ENCODE assay signal across 24 cellular contexts in genomic region chr3:50136714-50137405, GRCh38. TPM values are rescaled to one million over a fixed set of nuclear protein-coding genes. Genes with fewer than 3 reads are reported as not detected.
DNase-seq lines count a peak whose midpoint lies in the region; ATAC-seq, FAIRE-seq and TF ChIP-seq lines count a peak whose summit lies in the region.
"Had no signal": no experiment of that assay in that cellular context is flagged by ENCODE, and none has a peak within 500 bp of the region (broad histone marks: within the 10 kb centered on the region; RNA-seq: fewer than 3 reads in every experiment).

No MANE protein-coding gene starts in this region.

- H3K9ac ChIP-seq in H1 (replicated peaks in 1 of 4; ENCODE audit: extremely low read depth in 1 of 4, low read depth in 3 of 4, low read length in 3 of 4): no peak overlapping the region
- H3K9ac ChIP-seq: GM23248 had no signal

- no peak overlapping the region for H3K14ac ChIP-seq in H1 (ENCODE audit: insufficient read length)

- H2BK5ac ChIP-seq in H1 (ENCODE audit: low read depth, low read length): peak overlapping the region; percentile 96; the same call in 1 of the 2 replicates

- no peaks in the 10 kb centered on the region for H3K79me1 ChIP-seq in H1 (ENCODE audit: low read depth, low read length)

- H3K4me2 ChIP-seq in H1 (ENCODE audit: insufficient read depth in 1 of 2, low read depth in 2 of 2, low read length in 2 of 2): no peak overlapping the region

- peak overlapping the region; percentile 19; the same call in 1 of the 2 replicates for H3K18ac ChIP-seq in H1 (ENCODE audit: extremely low read depth, low read length)

- TF ChIP-seq CTCF in H1 (IDR thresholded peaks at IDR 0.05; ENCODE audit: control extremely low read depth in 1 of 3, insufficient read depth in 1 of 3, low read depth in 1 of 3, low read length in 3 of 3) (no peak), nephron progenitor cell (IDR thresholded peaks at IDR 0.05) (no peak)

- H4K20me1 ChIP-seq in H1 (replicated peaks in 1 of 2; ENCODE audit: control insufficient read depth in 1 of 2, insufficient read depth in 2 of 2, low read length in 2 of 2): no peaks in the 10 kb centered on the region

- TF ChIP-seq EP300 in H1 (IDR thresholded peaks at IDR 0.05; ENCODE audit: borderline replicate concordance in 1 of 2, low read depth in 2 of 2, low read length in 2 of 2): no peak

- H3K36me3 ChIP-seq in H1 (ENCODE audit: control insufficient read depth in 2 of 4, insufficient read depth in 4 of 4, low read length in 3 of 4): no peaks in the 10 kb centered on the region
- H3K36me3 ChIP-seq: prostate gland had no signal

- H4K5ac ChIP-seq in H1 (ENCODE audit: insufficient read length, low read depth, low read length): no peak overlapping the region

- peak overlapping the region; percentile 44 for H3K4ac ChIP-seq in H1 (replicated peaks; ENCODE audit: insufficient read length, low read depth, low read length)

- POLR2A ChIA-PET in H1 (lab: Charles Lee; ENCODE audit: partially characterized antibody): interaction anchor here (1.1 to 10.6 kb wide), 6 partner anchors 11 to 52 kb away, joined by 4 to 133 read pairs (median 8); no protein-coding TSS in a partner anchor

- H3K56ac ChIP-seq in H1 (replicated peaks; ENCODE audit: insufficient read length, low read depth, low read length): no peak overlapping the region

- no peaks in the 10 kb centered on the region for H3K36me3 Mint-ChIP-seq in nephron progenitor cell (ENCODE audit: low read depth)
- H3K36me3 Mint-ChIP-seq: T-cell had no signal

- no peak overlapping the region for H2AFZ ChIP-seq in H1 (ENCODE audit: low read length)
- H2AFZ ChIP-seq: GM23248 had no signal

- peaks cover 86% of the 10 kb centered on the region for H3K4me1 Mint-ChIP-seq in nephron progenitor cell
- H3K4me1 Mint-ChIP-seq: activated B cell treated with CpG ODN at 0.5 μM for 24 hours had no signal

- no peak for ATAC-seq in GM19328 (IDR thresholded peaks at IDR 0.05; ENCODE audit: unreplicated experiment)
- ATAC-seq: activated naive CD8-positive, alpha-beta T cell treated with anti-CD3 and anti-CD28 coated beads, Interleukin-2, amount 50 U/mL, for 24 hours; foreskin keratinocyte; T-cell had no signal

- peak overlapping the region; percentile 89 for H3K27ac Mint-ChIP-seq in nephron progenitor cell
- H3K27ac Mint-ChIP-seq: activated B cell treated with CpG ODN at 0.5 μM for 24 hours; activated naive CD8-positive, alpha-beta T cell treated with anti-CD3 and anti-CD28 coated beads, Interleukin-2, amount 50 U/mL, for 24 hours; activated T-helper 1 cell treated with anti-CD3 and anti-CD28 coated beads, Interleukin-12 subunit alpha, Interleukin-12 subunit beta, Interleukin-2, Interleukin-4 antibody, amounts not matched to agents 30 ng/mL and 10 ng/mL and 1 ng/mL, durations not matched to agents 14 hours and 24 hours and 36 hours; T-cell had no signal

- H3K23me2 ChIP-seq in H1 (ENCODE audit: low read depth, low read length): no peaks in the 10 kb centered on the region; the same call in 1 of the 2 replicates

- H3K4me3 ChIP-seq in H1 (ENCODE audit: extremely low read depth in 1 of 4, insufficient read depth in 2 of 4, low read depth in 3 of 4, low read length in 4 of 4): no peak overlapping the region
- H3K4me3 ChIP-seq: GM23248, lung, prostate gland had no signal

- FAIRE-seq in GM12892 (lab: Jason Lieb, UNC) (peak; percentile 5), H1 (lab: Jason Lieb, UNC) (no peak)

- H3K79me2 ChIP-seq in H1 (ENCODE audit: control insufficient read depth in 1 of 2, insufficient read depth in 2 of 2, low read length in 2 of 2): no peaks in the 10 kb centered on the region

- CTCF ChIA-PET in H1 (lab: Charles Lee; ENCODE audit: partially characterized antibody): interaction anchor here (0.8 to 7.1 kb wide), 16 partner anchors 10 to 150 kb away, joined by 3 to 68 read pairs (median 4); partner anchors contain the start of gene GNAT1

- H3K9me3 Mint-ChIP-seq in nephron progenitor cell: no peaks in the 10 kb centered on the region
- H3K9me3 Mint-ChIP-seq: activated B cell treated with CpG ODN at 0.5 μM for 24 hours; activated naive CD8-positive, alpha-beta T cell treated with anti-CD3 and anti-CD28 coated beads, Interleukin-2, amount 50 U/mL, for 24 hours; activated T-helper 1 cell treated with anti-CD3 and anti-CD28 coated beads, Interleukin-12 subunit alpha, Interleukin-12 subunit beta, Interleukin-2, Interleukin-4 antibody, amounts not matched to agents 30 ng/mL and 10 ng/mL and 1 ng/mL, durations not matched to agents 14 hours and 24 hours and 36 hours; T-cell had no signal

- TF ChIP-seq RAD21 in H1 (IDR thresholded peaks at IDR 0.05 in 1 of 2, conservative IDR thresholded peaks at IDR 0.05 in 1 of 2; ENCODE audit: low read depth in 2 of 2, low read length in 2 of 2): no peak

- peak overlapping the region; percentile 45 for H2BK120ac ChIP-seq in H1 (replicated peaks; ENCODE audit: low read depth, low read length)

- H2BK12ac ChIP-seq in H1 (ENCODE audit: low read depth, low read length): peak overlapping the region; percentile 99; the same call in 1 of the 2 replicates

- H3K9me3 ChIP-seq in H1 (ENCODE audit: insufficient read depth in 2 of 2, low read depth in 1 of 2, low read length in 1 of 2): no peaks in the 10 kb centered on the region
- H3K9me3 ChIP-seq: prostate gland had no signal

- H3K4me1 ChIP-seq in H1 (replicated peaks in 1 of 4; ENCODE audit: control insufficient read depth in 3 of 4, insufficient read depth in 4 of 4, low read length in 3 of 4): peaks cover 4 to 35% (median 28%) of the 10 kb centered on the region in 4 experiments
- H3K4me1 ChIP-seq: prostate gland had no signal

- no peak overlapping the region for H3K23ac ChIP-seq in H1 (ENCODE audit: insufficient read length)

- 85% methylated on average over 5 of the region's 6 CpGs; no CpG with 5 or more reads in 1 of the 2 experiments for WGBS in H1 (ENCODE audit: extremely low coverage in 1 of 2, insufficient coverage in 1 of 2, insufficient read length in 1 of 2, insufficient replicate concordance in 2 of 2, low coverage in 1 of 2, low lambda C conversion rate in 2 of 2, missing lambda C conversion rate in 1 of 2), 2 experiments

- peak overlapping the region; percentile 36 for H3K4me3 Mint-ChIP-seq in nephron progenitor cell
- H3K4me3 Mint-ChIP-seq: activated B cell treated with CpG ODN at 0.5 μM for 24 hours; activated naive CD8-positive, alpha-beta T cell treated with anti-CD3 and anti-CD28 coated beads, Interleukin-2, amount 50 U/mL, for 24 hours; activated T-helper 1 cell treated with anti-CD3 and anti-CD28 coated beads, Interleukin-12 subunit alpha, Interleukin-12 subunit beta, Interleukin-2, Interleukin-4 antibody, amounts not matched to agents 30 ng/mL and 10 ng/mL and 1 ng/mL, durations not matched to agents 14 hours and 24 hours and 36 hours; T-cell had no signal

- no peak overlapping the region; the same call in 1 of the 2 replicates for H2AK5ac ChIP-seq in H1 (ENCODE audit: low read depth, low read length)

- H2BK20ac ChIP-seq in H1 (ENCODE audit: low read length): peak overlapping the region; percentile 80; the same call in 1 of the 2 replicates

- no peak overlapping the region; the same call in 1 of the 2 replicates for H3K27ac ChIP-seq in H1 (ENCODE audit: low read depth, low read length)
- H3K27ac ChIP-seq: foreskin keratinocyte, GM23248, prostate gland had no signal

- peak overlapping the region; percentile 46 for H4K8ac ChIP-seq in H1 (ENCODE audit: extremely low read depth, insufficient read depth, low read length)

- TF ChIP-seq POLR2A in GM12892 (IDR thresholded peaks at IDR 0.05; ENCODE audit: low read depth, low read length) (no peak), H1 (IDR thresholded peaks at IDR 0.05; ENCODE audit: control extremely low read depth in 1 of 2, low read depth in 2 of 2, low read length in 2 of 2) (no peak), erythroblast (IDR thresholded peaks at IDR 0.05; ENCODE audit: low read length) (no peak)

- peaks cover 2% of the 10 kb centered on the region for H3K27me3 Mint-ChIP-seq in nephron progenitor cell (ENCODE audit: low read depth, poor library complexity)
- H3K27me3 Mint-ChIP-seq: activated naive CD8-positive, alpha-beta T cell treated with anti-CD3 and anti-CD28 coated beads, Interleukin-2, amount 50 U/mL, for 24 hours; T-cell had no signal

- H3K27me3 ChIP-seq in H1 (replicated peaks in 1 of 4; ENCODE audit: control insufficient read depth in 3 of 4, extremely low read depth in 1 of 4, insufficient read depth in 3 of 4, low read length in 3 of 4): no peaks in the 10 kb centered on the region; a peak in 1 of 7 replicates
- H3K27me3 ChIP-seq: foreskin keratinocyte had no signal

- no peak for DNase-seq in GM12892 (ENCODE audit: insufficient read length)
- peak; percentile 16 for DNase-seq in NCI-H69 (lab: John Stamatoyannopoulos, UW)
- DNase-seq in H1 (ENCODE audit: low read depth in 1 of 2, low spot score in 2 of 2): no peak
- peak; percentile 44 for DNase-seq in nephron progenitor cell
- no peak for DNase-seq in central memory CD4-positive, alpha-beta T cell
- DNase-seq in erythroblast (lab: John Stamatoyannopoulos, UW): no peak
- DNase-seq in CD1c-positive myeloid dendritic cell (ENCODE audit: extremely low spot score): no peak
- DNase-seq: activated B cell treated with CpG ODN at 0.5 μM for 24 hours; activated naive CD8-positive, alpha-beta T cell treated with anti-CD3 and anti-CD28 coated beads, Interleukin-2, amount 50 U/mL, for 24 hours; DMS153; foreskin keratinocyte; GM23248; KG1; NCI-H1048; NCI-H2081 treated with DMSO at 0.1 percent for 48 hours; NCI-H774; stimulated activated CD4-positive, alpha-beta T cell treated with anti-CD3 and anti-CD28 coated beads, Interleukin-15, amount 100 ng/mL, for 24 hours; stimulated activated naive CD4-positive, alpha-beta T cell treated with Interleukin-2 at 50 U/mL for 16 hours; T-cell; trophoblast cell had no signal

- 0 out of 2 replicates have a peak overlapping the region, but pooled peaks have one; percentile 95 for H2BK15ac ChIP-seq in H1 (ENCODE audit: low read length)

- H4K91ac ChIP-seq in H1 (replicated peaks; ENCODE audit: insufficient read length, low read length): peak overlapping the region; percentile 77

RNA-seq across cellular contexts. Expression of gene SEMA3F, which starts 18.3 kb away (rescaled TPM):
- 0.42 TPM for polyA plus RNA-seq in GM12892 (2012; ENCODE audit: missing spikeins)
- total RNA-seq in H1 (2021; fragmentation: NEBNext Ultra II Directional; extraction: Animal tissue kit (Norgen Biotek cat#: 25700)): 37.0 and 39.6 TPM in 2 replicates
- 20.3 and 36.0 TPM in 2 replicates for polyA plus RNA-seq in H1 (2011; rRNA removed)
- polyA plus RNA-seq in H1 (2011; cell fraction: cytosol; rRNA removed): 21.2 TPM
- polyA plus RNA-seq in H1 (2011; cell fraction: nucleus; rRNA removed): 58.6 TPM
- polyA plus RNA-seq in H1 (2012, experiment 1 of 2): 15.9 to 32.4 TPM (median 29.9 TPM) in 4 replicates
- polyA plus RNA-seq in H1 (2012, experiment 2 of 2): 23.9 TPM
- polyA plus RNA-seq in H1 (2013, experiment 1 of 2): 45.3 TPM
- 41.8 TPM for polyA plus RNA-seq in H1 (2013, experiment 2 of 2)
- 28.0 and 36.9 TPM in 2 replicates for polyA minus RNA-seq in H1 (2011; rRNA and poly(A)+ RNA removed)
- 35.4 TPM for polyA minus RNA-seq in H1 (2011; cell fraction: cytosol; rRNA and poly(A)+ RNA removed)
- 25.2 TPM for polyA minus RNA-seq in H1 (2011; cell fraction: nucleus; rRNA and poly(A)+ RNA removed)
- total RNA-seq: activated B cell treated with CpG ODN at 0.5 μM for 24 hours had no signal

RNA-seq across cellular contexts. Expression of gene RBM5, which starts 48.1 kb away (rescaled TPM):
- polyA plus RNA-seq in GM12892 (2012; ENCODE audit: missing spikeins): 81.3 TPM
- total RNA-seq in H1 (2021; fragmentation: NEBNext Ultra II Directional; extraction: Animal tissue kit (Norgen Biotek cat#: 25700)): 82.7 and 83.7 TPM in 2 replicates
- polyA plus RNA-seq in H1 (2011; rRNA removed): 98.8 and 144 TPM in 2 replicates
- 117 TPM for polyA plus RNA-seq in H1 (2011; cell fraction: cytosol; rRNA removed)
- 355 TPM for polyA plus RNA-seq in H1 (2011; cell fraction: nucleus; rRNA removed)
- 91.9 to 114 TPM (median 101 TPM) in 4 replicates for polyA plus RNA-seq in H1 (2012, experiment 1 of 2)
- 9.8 TPM for polyA plus RNA-seq in H1 (2012, experiment 2 of 2)
- polyA plus RNA-seq in H1 (2013, experiment 1 of 2): 58.9 TPM
- 53.3 TPM for polyA plus RNA-seq in H1 (2013, experiment 2 of 2)
- polyA minus RNA-seq in H1 (2011; rRNA and poly(A)+ RNA removed): 204 and 285 TPM in 2 replicates
- polyA minus RNA-seq in H1 (2011; cell fraction: cytosol; rRNA and poly(A)+ RNA removed): 101 TPM
- polyA minus RNA-seq in H1 (2011; cell fraction: nucleus; rRNA and poly(A)+ RNA removed): 187 TPM

RNA-seq across cellular contexts. Expression of gene GNAT1, which starts 54.5 kb away (rescaled TPM):
- not detected for polyA plus RNA-seq in GM12892 (2012; ENCODE audit: missing spikeins)
- not detected in 2 replicates for total RNA-seq in H1 (2021; fragmentation: NEBNext Ultra II Directional; extraction: Animal tissue kit (Norgen Biotek cat#: 25700))
- 0.08 and 0.20 TPM in 2 replicates for polyA plus RNA-seq in H1 (2011; rRNA removed)
- 0.10 TPM for polyA plus RNA-seq in H1 (2011; cell fraction: cytosol; rRNA removed)
- polyA plus RNA-seq in H1 (2011; cell fraction: nucleus; rRNA removed): 0.19 TPM
- 0.32 to 0.39 TPM in 2 of 4 replicates, not detected in the others for polyA plus RNA-seq in H1 (2012, experiment 1 of 2)
- not detected for polyA plus RNA-seq in H1 (2012, experiment 2 of 2)
- 0.12 TPM for polyA plus RNA-seq in H1 (2013, experiment 1 of 2)
- 0.18 TPM for polyA plus RNA-seq in H1 (2013, experiment 2 of 2)
- polyA minus RNA-seq in H1 (2011; rRNA and poly(A)+ RNA removed): 0.13 and 0.15 TPM in 2 replicates
- polyA minus RNA-seq in H1 (2011; cell fraction: cytosol; rRNA and poly(A)+ RNA removed): not detected
- not detected for polyA minus RNA-seq in H1 (2011; cell fraction: nucleus; rRNA and poly(A)+ RNA removed)
- total RNA-seq: activated B cell treated with CpG ODN at 0.5 μM for 24 hours; activated T-helper 1 cell treated with anti-CD3 and anti-CD28 coated beads, Interleukin-12 subunit alpha, Interleukin-12 subunit beta, Interleukin-2, Interleukin-4 antibody, amounts not matched to agents 30 ng/mL and 10 ng/mL and 1 ng/mL, durations not matched to agents 14 hours and 24 hours and 36 hours; foreskin keratinocyte; GM23248; lung; prostate gland had no signal
- polyA plus RNA-seq: foreskin keratinocyte, GM23248 had no signal

Comparison
In these comparisons a context has a peak if more than half of its experiments do, and no peak if none do; other contexts are left out.
1. DNase-seq: peak in NCI-H69 (single experiment) and nephron progenitor cell (single experiment); none in GM12892 (single experiment), H1 (0 of 2), central memory CD4-positive, alpha-beta T cell (single experiment), erythroblast (0 of 2) and CD1c-positive myeloid dendritic cell (single experiment).